ENCODE assay signal across 8 cellular contexts in genomic region chr1:165828103-165828558, GRCh38. TPM values are rescaled to one million over a fixed set of nuclear protein-coding genes. Genes with fewer than 3 reads are reported as not detected.
A peak's percentile ranks its signal among the peaks of the same experiment; 100 is the strongest.
DNase-seq lines count a peak whose midpoint lies in the region; ATAC-seq, FAIRE-seq and TF ChIP-seq lines count a peak whose summit lies in the region.

No MANE protein-coding gene starts in this region.

- intact Hi-C loops in posterior cingulate gyrus (cut with DNase I), result loop anchor here (5.0 kb wide), 2 partner anchors 84 to 196 kb away; partner anchors contain the start of gene MGST3

- TF ChIP-seq CTCF in D721Med (IDR thresholded peaks at IDR 0.05; ENCODE audit: insufficient read depth, missing control alignments) (no peak), cardiac muscle cell (IDR thresholded peaks at IDR 0.05; ENCODE audit: low read depth, low read length) (no peak)

- H3K27ac ChIP-seq in cardiac muscle cell, result peak overlapping the region; percentile 79

- H3K9me3 ChIP-seq in cardiac muscle cell (ENCODE audit: low read depth), result no peaks in the 10 kb centered on the region

- peaks cover 6% of the 10 kb centered on the region for H3K4me1 ChIP-seq in cardiac muscle cell (ENCODE audit: low read depth)

- peak; percentile 55 for DNase-seq in D721Med (ENCODE audit: insufficient read length, low spot score)
- DNase-seq in RPMI7951 (ENCODE audit: low read depth), result peak; percentile 40
- peak; percentile 62 for DNase-seq in activated naive CD4-positive, alpha-beta T cell treated with anti-CD3 and anti-CD28 coated beads, Interleukin-2, amount 50 U/mL, for 16 hours
- DNase-seq in cardiac muscle cell (ENCODE audit: low read depth in 1 of 2, low spot score in 1 of 2), result peak; percentile 47 to 48
- peak; percentile 28 to 91 (median 53) for DNase-seq in posterior cingulate gyrus
- DNase-seq in middle frontal gyrus (ENCODE audit: extremely low spot score, low spot score), result no peak

- H3K27me3 ChIP-seq in cardiac muscle cell, result no peaks in the 10 kb centered on the region

- H3K4me3 ChIP-seq in cardiac muscle cell, result peak overlapping the region; percentile 73

- no peaks in the 10 kb centered on the region for H3K36me3 ChIP-seq in cardiac muscle cell

- peak; percentile 43 for ATAC-seq in GM19438 (IDR thresholded peaks at IDR 0.05; ENCODE audit: low read depth, unreplicated experiment)
- peak; percentile 26 for ATAC-seq in HG03521 (IDR thresholded peaks at IDR 0.05; ENCODE audit: unreplicated experiment)

- FAIRE-seq in D721Med (lab: Jason Lieb, UNC), result no peak

RNA-seq across cellular contexts. Expression of gene UCK2, which starts 0.7 kb away (rescaled TPM):
- 106 and 112 TPM in 2 replicates for total RNA-seq in RPMI7951 (2014; rRNA removed; shearing (Covaris generic))
- 28.3 and 29.6 TPM in 2 replicates for total RNA-seq in cardiac muscle cell
- 19.0 and 28.2 TPM in 2 replicates for polyA plus RNA-seq in cardiac muscle cell

RNA-seq across cellular contexts. Expression of gene TMCO1, which starts 59.5 kb away (rescaled TPM):
- 105 and 125 TPM in 2 replicates for total RNA-seq in RPMI7951 (2014; rRNA removed; shearing (Covaris generic))
- 32.5 and 37.6 TPM in 2 replicates for total RNA-seq in cardiac muscle cell
- 84.7 and 111 TPM in 2 replicates for polyA plus RNA-seq in cardiac muscle cell
